ENCODE assay signal across 7 cellular contexts in the genomic region with DNA sequence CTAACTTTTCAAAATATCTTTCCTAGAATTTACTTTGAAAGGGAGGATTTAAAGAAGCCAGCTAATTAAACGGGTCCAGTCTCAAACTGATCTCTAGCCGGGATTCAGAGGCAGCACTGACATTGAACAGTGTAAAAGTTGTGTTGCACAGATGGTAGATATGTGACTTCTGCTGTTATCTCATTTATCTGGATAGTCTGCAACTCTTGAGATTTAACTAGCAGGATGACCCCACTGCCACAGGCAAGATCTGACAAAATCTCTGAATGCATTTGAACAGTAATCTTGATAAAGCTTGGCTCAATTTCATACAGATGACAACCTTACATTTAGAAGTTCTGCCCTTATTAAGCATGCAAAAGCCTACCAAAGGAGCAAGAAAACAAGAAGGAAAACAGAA.
"Had no signal": no experiment of that assay in that cellular context is flagged by ENCODE, and none has a peak within 500 bp of the region (broad histone marks: within the 10 kb centered on the region; RNA-seq: fewer than 3 reads in every experiment).

No MANE protein-coding gene starts in this region.

- H3K36me3 ChIP-seq: esophagus muscularis mucosa had no signal

- H3K27ac ChIP-seq: body of pancreas, esophagus muscularis mucosa had no signal

- H3K4me1 ChIP-seq: body of pancreas had no signal

- H3K9me3 ChIP-seq: body of pancreas, esophagus muscularis mucosa had no signal

- DNase-seq: activated CD4-positive, alpha-beta T cell treated with anti-CD3 and anti-CD28 coated beads, Interleukin-2, amount 50 U/mL, for 1 hour; cerebellar nuclear complex; immature natural killer cell; stimulated activated CD4-positive, alpha-beta T cell treated with anti-CD3 and anti-CD28 coated beads, Interleukin-4, amount 100 ng/mL, for 1 hour; stimulated activated CD8-positive, alpha-beta memory T cell treated with anti-CD3 and anti-CD28 coated beads, Interleukin-4, amount 100 ng/mL, for 48 hours had no signal

- H3K27me3 ChIP-seq: body of pancreas, esophagus muscularis mucosa had no signal

- H3K4me3 ChIP-seq: body of pancreas, esophagus muscularis mucosa had no signal
